In the genomic region with DNA sequence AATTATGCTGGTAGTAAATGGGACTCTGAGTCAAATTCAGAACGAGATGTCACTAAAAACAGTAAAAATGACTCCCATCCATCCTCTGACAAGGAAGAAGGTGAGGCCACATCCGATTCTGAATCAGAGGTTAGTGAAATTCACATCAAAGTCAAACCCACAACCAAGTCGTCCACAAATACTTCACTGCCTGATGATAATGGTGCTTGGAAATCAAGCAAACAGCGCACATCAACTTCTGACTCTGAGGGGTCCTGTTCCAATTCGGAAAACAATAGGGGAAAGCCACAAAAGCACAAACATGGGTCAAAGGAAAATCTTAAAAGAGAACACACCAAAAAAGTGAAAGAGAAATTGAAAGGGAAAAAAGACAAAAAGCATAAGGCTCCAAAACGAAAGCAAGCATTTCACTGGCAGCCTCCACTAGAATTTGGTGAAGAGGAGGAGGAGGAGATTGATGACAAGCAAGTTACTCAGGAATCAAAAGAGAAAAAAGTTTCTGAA, we compare ENCODE assay signal across 14 cellular contexts. TPM values are rescaled to one million over a fixed set of nuclear protein-coding genes. Genes with fewer than 3 reads are reported as not detected.
DNase-seq lines count a peak whose midpoint lies in the region; ATAC-seq, FAIRE-seq and TF ChIP-seq lines count a peak whose summit lies in the region.
"Had no signal": no experiment of that assay in that cellular context is flagged by ENCODE, and none has a peak within 500 bp of the region (broad histone marks: within the 10 kb centered on the region; RNA-seq: fewer than 3 reads in every experiment).

No MANE protein-coding gene starts in this region.

- H3K27me3 ChIP-seq in prostate gland (replicated peaks; ENCODE audit: insufficient read depth): no peaks in the 10 kb centered on the region
- H3K27me3 ChIP-seq in testis: no peaks in the 10 kb centered on the region

- H3K9me3 ChIP-seq in prostate gland (no peaks in the 10 kb centered on the region), testis (no peaks in the 10 kb centered on the region)

- H3K36me3 ChIP-seq in prostate gland (peaks cover 0 to 23% of the 10 kb centered on the region in 2 donors), testis (ENCODE audit: low read depth, missing control alignments) (no peaks in the 10 kb centered on the region)

- DNase-seq in GM19239 (ENCODE audit: insufficient read length, low spot score): peak; percentile 7
- DNase-seq in activated naive CD8-positive, alpha-beta T cell treated with anti-CD3 and anti-CD28 coated beads, Interleukin-2, amount 50 U/mL, for 24 hours: no peak
- no peak for DNase-seq in prostate gland (ENCODE audit: low spot score)
- DNase-seq in NCI-H146 treated with DMSO at 0.1 percent for 48 hours (lab: John Stamatoyannopoulos, UW; ENCODE audit: unreplicated experiment): no peak
- no peak for DNase-seq in testis
- no peak for DNase-seq in NCI-H526 (lab: John Stamatoyannopoulos, UW)
- DNase-seq in DMS53 (lab: John Stamatoyannopoulos, UW): no peak
- DNase-seq: amygdala, DMS79, erythroblast, islet precursor cell, NCI-H1694 treated with DMSO at 0.1 percent for 48 hours, T1000 had no signal

- H3K27ac ChIP-seq in prostate gland: peak overlapping the region; percentile 4 to 13
- H3K27ac ChIP-seq in testis: no peak overlapping the region

- H3K36me3 Mint-ChIP-seq in activated naive CD8-positive, alpha-beta T cell treated with anti-CD3 and anti-CD28 coated beads, Interleukin-2, amount 50 U/mL, for 24 hours (ENCODE audit: low read depth): peaks cover 45% of the 10 kb centered on the region

- TF ChIP-seq CTCF in prostate gland (IDR thresholded peaks at IDR 0.05) (no peak), testis (IDR thresholded peaks at IDR 0.05) (no peak)

- no peak for TF ChIP-seq POLR2A in prostate gland (IDR thresholded peaks at IDR 0.05)
- no peak for TF ChIP-seq POLR2A in testis (IDR thresholded peaks at IDR 0.05)

- no peak for FAIRE-seq in GM19239 (lab: Jason Lieb, UNC)

- intact Hi-C loops in prostate gland (cut with DNase I): no loop called here
- intact Hi-C loops in testis (cut with DNase I; ENCODE audit: low total_unique reads): no loop called here

- H3K9me3 Mint-ChIP-seq in activated naive CD8-positive, alpha-beta T cell treated with anti-CD3 and anti-CD28 coated beads, Interleukin-2, amount 50 U/mL, for 24 hours: no peaks in the 10 kb centered on the region

- no peak overlapping the region for H3K27ac Mint-ChIP-seq in activated naive CD8-positive, alpha-beta T cell treated with anti-CD3 and anti-CD28 coated beads, Interleukin-2, amount 50 U/mL, for 24 hours

- H3K4me3 ChIP-seq in prostate gland (no peak overlapping the region), testis (no peak overlapping the region)

- peak; percentile 47 for ATAC-seq in HG03432 (IDR thresholded peaks at IDR 0.05; ENCODE audit: unreplicated experiment)
- peak; percentile 84 for ATAC-seq in activated naive CD8-positive, alpha-beta T cell treated with anti-CD3 and anti-CD28 coated beads, Interleukin-2, amount 50 U/mL, for 24 hours

- H3K27me3 Mint-ChIP-seq in activated naive CD8-positive, alpha-beta T cell treated with anti-CD3 and anti-CD28 coated beads, Interleukin-2, amount 50 U/mL, for 24 hours: no peaks in the 10 kb centered on the region

- peaks cover 9% of the 10 kb centered on the region for H3K4me1 Mint-ChIP-seq in activated naive CD8-positive, alpha-beta T cell treated with anti-CD3 and anti-CD28 coated beads, Interleukin-2, amount 50 U/mL, for 24 hours

- H3K4me1 ChIP-seq in prostate gland (replicated peaks) (no peaks in the 10 kb centered on the region), testis (no peaks in the 10 kb centered on the region)

- H3K4me3 Mint-ChIP-seq in activated naive CD8-positive, alpha-beta T cell treated with anti-CD3 and anti-CD28 coated beads, Interleukin-2, amount 50 U/mL, for 24 hours: no peak overlapping the region

- 72% methylated on average over 6 of the region's 6 CpGs for WGBS in prostate gland
- WGBS in testis, 2 donors: 79 to 82% methylated on average over 6 of the region's 6 CpGs

RNA-seq across cellular contexts. Expression of gene ZBTB47, which starts 15.1 kb away (rescaled TPM):
- total RNA-seq in prostate gland: 10 to 100 TPM; 22.1 to 38.0 TPM
- 10 to 100 TPM; 16.7 to 22.8 TPM for total RNA-seq in testis
- polyA plus RNA-seq in testis (ENCODE audit: insufficient read depth, low read depth, low replicate concordance): 18.1 TPM

RNA-seq across cellular contexts. Expression of gene NKTR, which starts 37.9 kb away (rescaled TPM):
- total RNA-seq in prostate gland (10 to 100 TPM; 42.2 to 91.6 TPM), testis (100 to 1,000 TPM; 175 to 203 TPM)
- polyA plus RNA-seq in testis (ENCODE audit: insufficient read depth, low read depth, low replicate concordance): 42.2 TPM

RNA-seq across cellular contexts. Expression of gene KLHL40, which starts 46.9 kb away (rescaled TPM):
- total RNA-seq in prostate gland (1 to 10 TPM; 1.2 to 2.9 TPM), testis (1 to 10 TPM in 1 of 2 donors, under 1 TPM in 1; 0.62 to 3.1 TPM)
- 3.2 TPM for polyA plus RNA-seq in testis (ENCODE audit: insufficient read depth, low read depth, low replicate concordance)

RNA-seq across cellular contexts. Expression of gene SS18L2, which starts 47.7 kb away (rescaled TPM):
- total RNA-seq in prostate gland: 10 to 100 TPM; 23.0 to 43.3 TPM
- 10 to 100 TPM; 12.9 to 18.4 TPM for total RNA-seq in testis
- polyA plus RNA-seq in testis (ENCODE audit: insufficient read depth, low read depth, low replicate concordance): 15.6 TPM

RNA-seq across cellular contexts. Expression of gene SEC22C, which starts 56.6 kb away (rescaled TPM):
- total RNA-seq in prostate gland (100 to 1,000 TPM in 1 of 2 donors, 10 to 100 TPM in 1; 78.0 to 120 TPM), testis (10 to 100 TPM; 61.0 to 66.0 TPM)
- polyA plus RNA-seq in testis (ENCODE audit: insufficient read depth, low read depth, low replicate concordance): 86.3 TPM

Comparison
In these comparisons a context has a peak if more than half of its experiments do, and no peak if none do; other contexts are left out.
1. H3K27ac ChIP-seq: peak in prostate gland (2 of 2); none in testis (0 of 2).